In the genomic region with DNA sequence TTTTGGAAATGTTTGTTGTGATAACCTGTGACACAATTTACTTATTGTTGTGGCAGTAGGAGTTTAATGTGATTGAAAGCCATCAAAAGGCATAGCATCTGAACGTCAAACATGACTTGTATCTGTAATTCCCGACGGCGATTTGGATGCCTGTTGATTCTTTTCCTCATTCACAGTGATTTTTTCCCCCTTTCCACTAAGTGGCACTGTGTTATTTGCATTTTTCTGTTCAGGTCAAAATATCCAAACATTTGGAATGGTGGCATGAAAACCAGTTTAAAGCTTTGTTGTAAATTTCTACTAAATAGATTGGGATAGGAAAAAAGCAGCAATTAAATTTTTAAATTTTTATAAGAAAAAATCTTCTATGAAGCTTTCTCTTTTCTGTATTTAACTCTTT, we compare ENCODE assay signal across 20 cellular contexts.
DNase-seq lines count a peak whose midpoint lies in the region; ATAC-seq and TF ChIP-seq lines count a peak whose summit lies in the region.
"Had no signal": no experiment of that assay in that cellular context is flagged by ENCODE, and none has a peak within 500 bp of the region (broad histone marks: within the 10 kb centered on the region; RNA-seq: fewer than 3 reads in every experiment).

No MANE protein-coding gene starts in this region.

- H3K18ac ChIP-seq in mesendoderm (ENCODE audit: low read length), result no peak overlapping the region

- no peaks in the 10 kb centered on the region for H3K79me1 ChIP-seq in mesendoderm (ENCODE audit: low read length)

- H3K4me2 ChIP-seq in mesendoderm (ENCODE audit: low read length), result no peak overlapping the region
- H3K4me2 ChIP-seq: KMS-11, PC-9 had no signal

- H3K4me3 ChIP-seq in dorsolateral prefrontal cortex, result no peak overlapping the region
- H3K4me3 ChIP-seq in mesendoderm (ENCODE audit: low read length), result no peak overlapping the region
- no peak overlapping the region for H3K4me3 ChIP-seq in naive thymus-derived CD4-positive, alpha-beta T cell (ENCODE audit: low read length)
- H3K4me3 ChIP-seq: MG63, PC-9 had no signal

- intact Hi-C loops in dorsolateral prefrontal cortex (cut with DNase I), result loop anchor here (5.0 kb wide), 1 partner anchor 99 kb away; no protein-coding TSS in a partner anchor
- intact Hi-C loops in naive thymus-derived CD4-positive, alpha-beta T cell (cut with micrococcal nuclease), result no loop called here
- intact Hi-C loops in cardiac septum (cut with DNase I), result no loop called here

- peak; percentile 34 for DNase-seq in Ammon's horn (ENCODE audit: low spot score)
- peak; percentile 2 for DNase-seq in HT-29 (ENCODE audit: low spot score)
- no peak for DNase-seq in dorsolateral prefrontal cortex
- peak; percentile 5 for DNase-seq in mesendoderm
- DNase-seq in naive thymus-derived CD4-positive, alpha-beta T cell, result no peak
- DNase-seq in cardiac septum (ENCODE audit: low spot score), result no peak
- DNase-seq: CD4-positive, CD25-positive, alpha-beta regulatory T cell; DMS53; H9; MG63; NCI-H1092; NCI-H146; NCI-H2081; NCI-H2227 treated with DMSO at 0.1 percent for 48 hours; NCI-H524 treated with DMSO at 0.1 percent for 48 hours; PC-9; T-helper 1 cell had no signal

- no peak overlapping the region for H2BK5ac ChIP-seq in mesendoderm (ENCODE audit: low read length)

- no peak overlapping the region for H3K56ac ChIP-seq in mesendoderm (ENCODE audit: low read length)

- H3K4me1 Mint-ChIP-seq in naive thymus-derived CD4-positive, alpha-beta T cell, result peaks cover 0 to 25% (median 14%) of the 10 kb centered on the region in 7 donors
- H3K4me1 Mint-ChIP-seq: CD4-positive, CD25-positive, alpha-beta regulatory T cell; H9 had no signal

- no CpG with 5 or more reads among the region's 4 CpGs for WGBS in mesendoderm (ENCODE audit: extremely low coverage, insufficient coverage, low lambda C conversion rate)

- H3K4me1 ChIP-seq in mesendoderm (ENCODE audit: control insufficient read depth, low read depth, low read length), result no peaks in the 10 kb centered on the region
- H3K4me1 ChIP-seq in naive thymus-derived CD4-positive, alpha-beta T cell (ENCODE audit: control insufficient read depth in 2 of 2, insufficient read depth in 2 of 2, low read length in 2 of 2), result peaks cover 0 to 7% of the 10 kb centered on the region in 2 donors

- POLR2A ChIA-PET in naive thymus-derived CD4-positive, alpha-beta T cell (lab: Charles Lee), result no interaction called here

- no peak overlapping the region for H4K8ac ChIP-seq in mesendoderm (ENCODE audit: low read depth, low read length)

- no peak overlapping the region for H2BK15ac ChIP-seq in mesendoderm (replicated peaks; ENCODE audit: low read depth)

- H3K27me3 Mint-ChIP-seq in naive thymus-derived CD4-positive, alpha-beta T cell, result peaks cover 8 to 47% (median 39%) of the 10 kb centered on the region in 5 donors
- H3K27me3 Mint-ChIP-seq: CD4-positive, CD25-positive, alpha-beta regulatory T cell had no signal

- no peak overlapping the region for H2AK5ac ChIP-seq in mesendoderm (ENCODE audit: low read length)

- H3K36me3 Mint-ChIP-seq in naive thymus-derived CD4-positive, alpha-beta T cell, result no peaks in the 10 kb centered on the region
- H3K36me3 Mint-ChIP-seq: CD4-positive, CD25-positive, alpha-beta regulatory T cell had no signal

- H3K4me3 Mint-ChIP-seq in naive thymus-derived CD4-positive, alpha-beta T cell, result peak overlapping the region in 1 of 10 donors; percentile 20
- H3K4me3 Mint-ChIP-seq: CD4-positive, CD25-positive, alpha-beta regulatory T cell; H9 had no signal

- TF ChIP-seq CTCF in dorsolateral prefrontal cortex (IDR thresholded peaks at IDR 0.05 in 54 of 56, conservative IDR thresholded peaks at IDR 0.05 in 2 of 56; ENCODE audit: low read depth in 1 of 56, partially characterized antibody in 56 of 56), result peak in 47 of 56 donors; percentile 10 to 70 (median 46)

- H3K27ac ChIP-seq in dorsolateral prefrontal cortex (no peak overlapping the region), mesendoderm (ENCODE audit: low read depth, low read length) (no peak overlapping the region)
- H3K27ac ChIP-seq in naive thymus-derived CD4-positive, alpha-beta T cell (ENCODE audit: low read depth, low read length), result no peak overlapping the region
- H3K27ac ChIP-seq: KMS-11, PC-9 had no signal

- peaks cover 0 to 2% (median 0%) of the 10 kb centered on the region in 11 donors for H3K9me3 Mint-ChIP-seq in naive thymus-derived CD4-positive, alpha-beta T cell
- H3K9me3 Mint-ChIP-seq: H9 had no signal

- H2BK120ac ChIP-seq in mesendoderm (ENCODE audit: low read depth, low read length), result no peak overlapping the region

- no peak for ATAC-seq in naive thymus-derived CD4-positive, alpha-beta T cell
- ATAC-seq in HG03520 (IDR thresholded peaks at IDR 0.05; ENCODE audit: unreplicated experiment), result no peak
- no peak for ATAC-seq in GM18498 (IDR thresholded peaks at IDR 0.05; ENCODE audit: unreplicated experiment)

- H3K9me3 ChIP-seq in naive thymus-derived CD4-positive, alpha-beta T cell (ENCODE audit: control insufficient read depth in 2 of 3, low read length in 3 of 3), result no peaks in the 10 kb centered on the region
- H3K9me3 ChIP-seq: MG63 had no signal

- no peak overlapping the region for H3K27ac Mint-ChIP-seq in naive thymus-derived CD4-positive, alpha-beta T cell
- H3K27ac Mint-ChIP-seq: CD4-positive, CD25-positive, alpha-beta regulatory T cell; H9 had no signal

- H3K27me3 ChIP-seq in dorsolateral prefrontal cortex, result peaks cover 0 to 3% (median 0%) of the 10 kb centered on the region in 45 donors
- no peaks in the 10 kb centered on the region for H3K27me3 ChIP-seq in mesendoderm (ENCODE audit: insufficient read depth, low read length, poor library complexity)
- H3K27me3 ChIP-seq in naive thymus-derived CD4-positive, alpha-beta T cell (ENCODE audit: control insufficient read depth in 2 of 2, insufficient read depth in 2 of 2, low read length in 2 of 2), result no peaks in the 10 kb centered on the region
- H3K27me3 ChIP-seq: MG63 had no signal

- CTCF ChIA-PET in naive thymus-derived CD4-positive, alpha-beta T cell (lab: Charles Lee), result no interaction called here

- no peak overlapping the region for H4K5ac ChIP-seq in mesendoderm (ENCODE audit: low read length)

- no peaks in the 10 kb centered on the region for H3K79me2 ChIP-seq in mesendoderm (ENCODE audit: control insufficient read depth, insufficient read depth, low read length)

- H3K23ac ChIP-seq in mesendoderm (ENCODE audit: low read length), result no peak overlapping the region

- H3K9ac ChIP-seq in mesendoderm (ENCODE audit: low read length), result no peak overlapping the region
- H3K9ac ChIP-seq: KMS-11 had no signal

- H3K4ac ChIP-seq in mesendoderm (ENCODE audit: low read depth, low read length), result no peak overlapping the region

- no peaks in the 10 kb centered on the region for H3K36me3 ChIP-seq in mesendoderm (ENCODE audit: control insufficient read depth, insufficient read depth, low read length)
- H3K36me3 ChIP-seq in naive thymus-derived CD4-positive, alpha-beta T cell (ENCODE audit: control insufficient read depth in 2 of 3, insufficient read depth in 3 of 3, low read length in 3 of 3), result no peaks in the 10 kb centered on the region
- H3K36me3 ChIP-seq: MG63 had no signal

Comparison
In these comparisons a context has a peak if more than half of its experiments do, and no peak if none do; other contexts are left out.
1. DNase-seq: peak in Ammon's horn (single experiment), HT-29 (single experiment) and mesendoderm (single experiment); none in dorsolateral prefrontal cortex (0 of 10), naive thymus-derived CD4-positive, alpha-beta T cell (0 of 9) and cardiac septum (single experiment).
2. intact Hi-C loops: an anchor here in dorsolateral prefrontal cortex (5.0 kb wide); none called in naive thymus-derived CD4-positive, alpha-beta T cell and cardiac septum.